Comparison of ENCODE assay signal across 8 cellular contexts in genomic region chr13:101144808-101145419, GRCh38.
DNase-seq lines count a peak whose midpoint lies in the region; ATAC-seq and TF ChIP-seq lines count a peak whose summit lies in the region.

No MANE protein-coding gene starts in this region.

- intact Hi-C loops in prostate gland (cut with DNase I), result loop anchor here (5.0 kb wide), 1 partner anchor 612 kb away; no protein-coding TSS in a partner anchor

- in situ Hi-C loops in GM23248 (cut with MboI), result loop anchor here (10.0 to 25.0 kb wide), 2 partner anchors 610 to 1417 kb away; no protein-coding TSS in a partner anchor

- H3K27me3 ChIP-seq in GM23248 (replicated peaks; ENCODE audit: insufficient read depth) (peaks cover 8% of the 10 kb centered on the region; the same call in 1 of the 2 replicates), MM.1S (replicated peaks; ENCODE audit: insufficient read depth, low read length) (no peaks in the 10 kb centered on the region), prostate gland (replicated peaks; ENCODE audit: insufficient read depth) (no peaks in the 10 kb centered on the region)

- H2AFZ ChIP-seq in GM23248 (peak overlapping the region; percentile 11; the same call in 1 of the 2 replicates), MM.1S (ENCODE audit: low read length) (no peak overlapping the region)

- H3K9me3 ChIP-seq in GM23248 (ENCODE audit: low read depth), result no peaks in the 10 kb centered on the region
- no peaks in the 10 kb centered on the region for H3K9me3 ChIP-seq in MM.1S (replicated peaks; ENCODE audit: insufficient read depth, low read length)
- no peaks in the 10 kb centered on the region for H3K9me3 ChIP-seq in prostate gland

- no peaks in the 10 kb centered on the region for H3K36me3 ChIP-seq in GM23248 (ENCODE audit: low read depth)
- no peaks in the 10 kb centered on the region for H3K36me3 ChIP-seq in MM.1S (replicated peaks; ENCODE audit: insufficient read depth, low read length)
- H3K36me3 ChIP-seq in prostate gland, result no peaks in the 10 kb centered on the region

- H3K4me1 ChIP-seq in GM23248 (ENCODE audit: insufficient read depth), result peaks cover 3% of the 10 kb centered on the region; the same call in 1 of the 2 replicates
- H3K4me1 ChIP-seq in MM.1S (ENCODE audit: low read length), result no peaks in the 10 kb centered on the region
- H3K4me1 ChIP-seq in prostate gland (replicated peaks), result no peaks in the 10 kb centered on the region

- H4K20me1 ChIP-seq in GM23248 (ENCODE audit: insufficient read depth) (no peaks in the 10 kb centered on the region), MM.1S (ENCODE audit: insufficient read depth, low read length) (no peaks in the 10 kb centered on the region)

- TF ChIP-seq CTCF in MM.1S (IDR thresholded peaks at IDR 0.05; ENCODE audit: low read length) (peak; percentile 61), fibroblast of mammary gland (conservative IDR thresholded peaks at IDR 0.05; ENCODE audit: control insufficient read depth, insufficient read depth, low read depth, low read length) (peak; percentile 66), prostate gland (IDR thresholded peaks at IDR 0.05) (peak; percentile 22 to 77 (median 61))

- no peak for TF ChIP-seq POLR2A in prostate gland (IDR thresholded peaks at IDR 0.05)

- H3K4me3 ChIP-seq in GM23248 (no peak overlapping the region), MM.1S (ENCODE audit: low read length) (no peak overlapping the region), fibroblast of mammary gland (ENCODE audit: control insufficient read depth, low read depth, low read length) (no peak overlapping the region), prostate gland (no peak overlapping the region)

- no peaks in the 10 kb centered on the region for H3K79me2 ChIP-seq in GM23248 (ENCODE audit: insufficient read depth)
- no peaks in the 10 kb centered on the region for H3K79me2 ChIP-seq in MM.1S (ENCODE audit: low read length)

- 16 to 21% methylated on average over 7 of the region's 7 CpGs for WGBS in GM23248 (ENCODE audit: low coverage in 1 of 2, low lambda C conversion rate in 2 of 2, missing lambda C conversion rate in 2 of 2), 2 experiments
- WGBS in prostate gland, result 16% methylated on average over 7 of the region's 7 CpGs

- H3F3A ChIP-seq in GM23248 (ENCODE audit: insufficient read depth) (peaks cover 3% of the 10 kb centered on the region; the same call in 1 of the 2 replicates), MM.1S (ENCODE audit: insufficient read depth, low read length) (no peaks in the 10 kb centered on the region)

- DNase-seq in stimulated activated CD4-positive, alpha-beta T cell treated with anti-CD3 and anti-CD28 coated beads, Interleukin-15, amount 100 ng/mL, for 24 hours, result peak; percentile 12
- no peak for DNase-seq in stimulated activated CD4-positive, alpha-beta T cell treated with anti-CD3 and anti-CD28 coated beads, Interleukin-4, amount 100 ng/mL, for 1 hour
- DNase-seq in GM23248 (peak; percentile 75), MM.1S (peak; percentile 61), fibroblast of mammary gland (ENCODE audit: low read depth) (peak; percentile 72), prostate gland (ENCODE audit: low spot score) (peak; percentile 14), NCI-H1048 (lab: John Stamatoyannopoulos, UW) (no peak)

- H3K27ac ChIP-seq in GM23248 (no peak overlapping the region), MM.1S (ENCODE audit: low read length) (no peak overlapping the region), prostate gland (no peak overlapping the region)

- peak; percentile 79 for ATAC-seq in SK-N-SH treated with all-trans-retinoic acid at 6 μM for 48 hours

- H3K4me2 ChIP-seq in GM23248 (ENCODE audit: unreplicated experiment), result no peak overlapping the region
- no peak overlapping the region for H3K4me2 ChIP-seq in MM.1S (ENCODE audit: low read depth, low read length)

- H3K9ac ChIP-seq in GM23248, result no peak overlapping the region
- no peak overlapping the region for H3K9ac ChIP-seq in MM.1S (ENCODE audit: low read length)

- no peaks in the 10 kb centered on the region for H3K9me2 ChIP-seq in GM23248 (ENCODE audit: insufficient read depth)
- no peaks in the 10 kb centered on the region for H3K9me2 ChIP-seq in MM.1S (replicated peaks; ENCODE audit: insufficient read depth, low read length)

TF ChIP-seq in SK-N-SH treated with all-trans-retinoic acid at 6 μM for 48 hours, 23 proteins besides CTCF, POLR2A, EP300 and RAD21 (continues in another document):
- TF ChIP-seq ZFP3 (CRISPR knock-in tag; IDR thresholded peaks at IDR 0.05) (no peak), ZNF8 (CRISPR knock-in tag; IDR thresholded peaks at IDR 0.05) (no peak), GLIS3 (CRISPR knock-in tag; IDR thresholded peaks at IDR 0.05) (no peak), CSDC2 (CRISPR knock-in tag; IDR thresholded peaks at IDR 0.05) (no peak), BACH2 (CRISPR knock-in tag; IDR thresholded peaks at IDR 0.05; ENCODE audit: borderline replicate concordance) (no peak), ZC3H10 (CRISPR knock-in tag; IDR thresholded peaks at IDR 0.05) (no peak), TCF4 (CRISPR knock-in tag; IDR thresholded peaks at IDR 0.05; ENCODE audit: borderline replicate concordance) (no peak), PATZ1 (CRISPR knock-in tag; IDR thresholded peaks at IDR 0.05; ENCODE audit: borderline replicate concordance) (no peak), ARNTL (CRISPR knock-in tag; IDR thresholded peaks at IDR 0.05; ENCODE audit: borderline replicate concordance, low read depth) (no peak), RARB (CRISPR knock-in tag; IDR thresholded peaks at IDR 0.05) (no peak), OSR1 (CRISPR knock-in tag; IDR thresholded peaks at IDR 0.05) (no peak), TOX (CRISPR knock-in tag; IDR thresholded peaks at IDR 0.05; ENCODE audit: borderline replicate concordance) (no peak), SNAI2 (CRISPR knock-in tag; IDR thresholded peaks at IDR 0.05) (no peak), CSRNP3 (CRISPR knock-in tag; IDR thresholded peaks at IDR 0.05) (no peak), ZNF70 (CRISPR knock-in tag; IDR thresholded peaks at IDR 0.05) (no peak)
- TF ChIP-seq, protein P1, sequence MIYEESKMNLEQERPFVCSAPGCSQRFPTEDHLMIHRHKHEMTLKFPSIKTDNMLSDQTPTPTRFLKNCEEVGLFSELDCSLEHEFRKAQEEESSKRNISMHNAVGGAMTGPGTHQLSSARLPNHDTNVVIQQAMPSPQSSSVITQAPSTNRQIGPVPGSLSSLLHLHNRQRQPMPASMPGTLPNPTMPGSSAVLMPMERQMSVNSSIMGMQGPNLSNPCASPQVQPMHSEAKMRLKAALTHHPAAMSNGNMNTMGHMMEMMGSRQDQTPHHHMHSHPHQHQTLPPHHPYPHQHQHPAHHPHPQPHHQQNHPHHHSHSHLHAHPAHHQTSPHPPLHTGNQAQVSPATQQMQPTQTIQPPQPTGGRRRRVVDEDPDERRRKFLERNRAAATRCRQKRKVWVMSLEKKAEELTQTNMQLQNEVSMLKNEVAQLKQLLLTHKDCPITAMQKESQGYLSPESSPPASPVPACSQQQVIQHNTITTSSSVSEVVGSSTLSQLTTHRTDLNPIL (CRISPR knock-in tag; IDR thresholded peaks at IDR 0.05; ENCODE audit: low read depth), result no peak
- TF ChIP-seq, protein P2, sequence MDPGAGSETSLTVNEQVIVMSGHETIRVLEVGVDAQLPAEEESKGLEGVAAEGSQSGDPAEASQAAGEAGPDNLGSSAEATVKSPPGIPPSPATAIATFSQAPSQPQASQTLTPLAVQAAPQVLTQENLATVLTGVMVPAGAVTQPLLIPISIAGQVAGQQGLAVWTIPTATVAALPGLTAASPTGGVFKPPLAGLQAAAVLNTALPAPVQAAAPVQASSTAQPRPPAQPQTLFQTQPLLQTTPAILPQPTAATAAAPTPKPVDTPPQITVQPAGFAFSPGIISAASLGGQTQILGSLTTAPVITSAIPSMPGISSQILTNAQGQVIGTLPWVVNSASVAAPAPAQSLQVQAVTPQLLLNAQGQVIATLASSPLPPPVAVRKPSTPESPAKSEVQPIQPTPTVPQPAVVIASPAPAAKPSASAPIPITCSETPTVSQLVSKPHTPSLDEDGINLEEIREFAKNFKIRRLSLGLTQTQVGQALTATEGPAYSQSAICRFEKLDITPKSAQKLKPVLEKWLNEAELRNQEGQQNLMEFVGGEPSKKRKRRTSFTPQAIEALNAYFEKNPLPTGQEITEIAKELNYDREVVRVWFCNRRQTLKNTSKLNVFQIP (CRISPR knock-in tag; IDR thresholded peaks at IDR 0.05; ENCODE audit: borderline replicate concordance, low read depth), result no peak

Comparison
In these comparisons a context has a peak if more than half of its experiments do, and no peak if none do; other contexts are left out.
1. DNase-seq: peak in stimulated activated CD4-positive, alpha-beta T cell treated with anti-CD3 and anti-CD28 coated beads, Interleukin-15, amount 100 ng/mL, for 24 hours (single experiment), GM23248 (single experiment), MM.1S (single experiment), fibroblast of mammary gland (single experiment) and prostate gland (single experiment); none in stimulated activated CD4-positive, alpha-beta T cell treated with anti-CD3 and anti-CD28 coated beads, Interleukin-4, amount 100 ng/mL, for 1 hour (single experiment) and NCI-H1048 (single experiment).
2. Peak in every context shown above with its lines, with median percentiles within 50 percentile points of each other: CTCF ChIP-seq.